ENCODE assay signal across 12 cellular contexts in genomic region chr20:56433880-56434255, GRCh38. TPM values are rescaled to one million over a fixed set of nuclear protein-coding genes. Genes with fewer than 3 reads are reported as not detected.
DNase-seq lines count a peak whose midpoint lies in the region; ATAC-seq and TF ChIP-seq lines count a peak whose summit lies in the region.
"Had no signal": no experiment of that assay in that cellular context is flagged by ENCODE, and none has a peak within 500 bp of the region (broad histone marks: within the 10 kb centered on the region; RNA-seq: fewer than 3 reads in every experiment).

No MANE protein-coding gene starts in this region.

- no peak overlapping the region for H2BK12ac ChIP-seq in H9 (ENCODE audit: insufficient read length, low read depth, low read length)

- H3K56ac ChIP-seq in H9 (ENCODE audit: insufficient read length, low read depth, low read length) = no peak overlapping the region

- no peak overlapping the region for H2BK5ac ChIP-seq in H9 (ENCODE audit: insufficient read length, low read length)

- H3K4me2 ChIP-seq in H9 (ENCODE audit: insufficient read depth, insufficient read length, low read length) = no peak overlapping the region

- H3K14ac ChIP-seq in H9 (ENCODE audit: insufficient read depth, low read length) = no peak overlapping the region

- H3K9ac ChIP-seq in H9 (ENCODE audit: extremely low read depth, insufficient read length, low read length) = no peak overlapping the region

- ATAC-seq in left lung (peak; percentile 26), HG02571 (IDR thresholded peaks at IDR 0.05; ENCODE audit: unreplicated experiment) (no peak)
- ATAC-seq: left lobe of liver had no signal

- H2BK120ac ChIP-seq in H9 (ENCODE audit: low read depth, low read length, poor library complexity, severe bottlenecking) = no peak overlapping the region

- no peaks in the 10 kb centered on the region for H3K9me3 Mint-ChIP-seq in H9

- H3K23me2 ChIP-seq in H9 (ENCODE audit: insufficient read length, low read depth, low read length, poor library complexity, severe bottlenecking) = no peaks in the 10 kb centered on the region

- no peaks in the 10 kb centered on the region for H3K36me3 ChIP-seq in left lung
- H3K36me3 ChIP-seq in thyroid gland = no peaks in the 10 kb centered on the region
- H3K36me3 ChIP-seq: cardiac muscle cell had no signal

- peak overlapping the region in 1 of 2 donors; percentile 33 for H3K27ac ChIP-seq in left lung
- no peak overlapping the region for H3K27ac ChIP-seq in H9 (ENCODE audit: insufficient read length, low read depth, low read length)
- no peak overlapping the region for H3K27ac ChIP-seq in thyroid gland
- H3K27ac ChIP-seq: cardiac muscle cell had no signal

- no peak overlapping the region for H3T11ph ChIP-seq in H9 (ENCODE audit: low read length)

- H4K20me1 ChIP-seq in H9 (ENCODE audit: control insufficient read depth, insufficient read depth, insufficient read length) = no peaks in the 10 kb centered on the region

- H2BK20ac ChIP-seq in H9 (ENCODE audit: low read depth, low read length, poor library complexity, severe bottlenecking) = no peak overlapping the region

- intact Hi-C loops in left lung (cut with DNase I) = no loop called here
- intact Hi-C loops in thyroid gland (cut with DNase I) = no loop called here

- no peaks in the 10 kb centered on the region for H3K79me2 ChIP-seq in H9 (ENCODE audit: insufficient read depth, low read length)

- no peak for TF ChIP-seq POLR2A in thyroid gland (IDR thresholded peaks at IDR 0.05)

- no peak overlapping the region for H3K18ac ChIP-seq in H9 (ENCODE audit: insufficient read length, low read depth, low read length)

- H2BK15ac ChIP-seq in H9 (ENCODE audit: low read depth, low read length) = no peak overlapping the region

- WGBS in H9 (ENCODE audit: extremely low coverage, insufficient read length, low lambda C conversion rate) = no CpG with 5 or more reads among the region's 6 CpGs
- WGBS in thyroid gland, 2 donors = 65 to 76% methylated on average over 6 of the region's 6 CpGs

- DNase-seq in AG09319 (ENCODE audit: extremely low read depth, low read depth) (peak; percentile 56), EL (peak; percentile 71), astrocyte of the hippocampus (ENCODE audit: low read depth, low spot score) (peak; percentile 81), left lung (no peak), H9 (no peak), kidney tubule cell (ENCODE audit: low spot score) (no peak), thyroid gland (no peak)
- DNase-seq: occipital lobe; stimulated activated naive CD4-positive, alpha-beta T cell had no signal

- no peak overlapping the region for H3K27ac Mint-ChIP-seq in H9

- H3K27me3 ChIP-seq in left lung = no peaks in the 10 kb centered on the region
- no peaks in the 10 kb centered on the region for H3K27me3 ChIP-seq in H9 (ENCODE audit: insufficient read depth, low read length)
- H3K27me3 ChIP-seq in thyroid gland = no peaks in the 10 kb centered on the region
- H3K27me3 ChIP-seq: cardiac muscle cell had no signal

- H3K4me3 Mint-ChIP-seq in H9 = no peak overlapping the region

- H3K4me1 ChIP-seq in left lung = peaks cover 12 to 24% of the 10 kb centered on the region in 2 donors
- no peaks in the 10 kb centered on the region for H3K4me1 ChIP-seq in H9 (ENCODE audit: insufficient read depth, low read length)
- H3K4me1 ChIP-seq in thyroid gland = no peaks in the 10 kb centered on the region

- no peaks in the 10 kb centered on the region for H3K4me1 Mint-ChIP-seq in H9

- TF ChIP-seq CTCF in AG09319 (IDR thresholded peaks at IDR 0.05; ENCODE audit: low read depth, low read length) = no peak
- no peak for TF ChIP-seq CTCF in left lung (IDR thresholded peaks at IDR 0.05)
- TF ChIP-seq CTCF in H9 (conservative IDR thresholded peaks at IDR 0.05) = no peak
- TF ChIP-seq CTCF in thyroid gland (IDR thresholded peaks at IDR 0.05) = no peak

- H3K79me1 ChIP-seq in H9 (ENCODE audit: insufficient read depth, low read depth, low read length, poor library complexity, severe bottlenecking) = no peaks in the 10 kb centered on the region

- no peak overlapping the region for H4K8ac ChIP-seq in H9 (replicated peaks; ENCODE audit: insufficient read length, low read depth, low read length)

- no peaks in the 10 kb centered on the region for H3K9me3 ChIP-seq in left lung
- H3K9me3 ChIP-seq in H9 (ENCODE audit: control insufficient read depth, low read depth, low read length) = no peaks in the 10 kb centered on the region
- no peaks in the 10 kb centered on the region for H3K9me3 ChIP-seq in thyroid gland

- H3K27me3 Mint-ChIP-seq in H9 (ENCODE audit: low read depth) = peaks cover 25% of the 10 kb centered on the region

- no peak overlapping the region for H3K23ac ChIP-seq in H9 (ENCODE audit: insufficient read length, low read depth, low read length)

- no peak overlapping the region for H4K91ac ChIP-seq in H9 (ENCODE audit: insufficient read length, low read depth, low read length)

- no peak overlapping the region for H4K5ac ChIP-seq in H9 (ENCODE audit: insufficient read length, low read depth, low read length)

- H3K4ac ChIP-seq in H9 (ENCODE audit: low read depth, low read length) = no peak overlapping the region

- no peak overlapping the region for H2AFZ ChIP-seq in H9 (ENCODE audit: low read length)

- no peak overlapping the region for H2AK5ac ChIP-seq in H9 (ENCODE audit: insufficient read length, low read length)

- H3K36me3 Mint-ChIP-seq in H9 (ENCODE audit: insufficient read depth in 1 of 3, low read depth in 3 of 3) = no peaks in the 10 kb centered on the region

- no peak overlapping the region for H3K4me3 ChIP-seq in left lung
- no peak overlapping the region for H3K4me3 ChIP-seq in thyroid gland (replicated peaks in 1 of 3)
- H3K4me3 ChIP-seq: cardiac muscle cell had no signal

RNA-seq across cellular contexts. Expression of gene CASS4, which starts 21.8 kb away (rescaled TPM):
- total RNA-seq in left lung (10 to 100 TPM; 14.4 to 28.1 TPM), H9 (2021) (not detected in 2 replicates), thyroid gland (1 to 10 TPM in 2 of 4 donors, under 1 TPM in 2; 0.22 to 1.6 (median 1.0) TPM)

RNA-seq across cellular contexts. Expression of gene RTF2, which starts 34.6 kb away (rescaled TPM):
- total RNA-seq in left lung = 10 to 100 TPM; 68.2 to 85.1 TPM
- 57.2 and 62.6 TPM in 2 replicates for total RNA-seq in H9 (2021)
- total RNA-seq in thyroid gland = 10 to 100 TPM; 46.1 to 68.6 (median 64.2) TPM

RNA-seq across cellular contexts. Expression of gene CSTF1, which starts 41.4 kb away (rescaled TPM):
- 10 to 100 TPM; 30.0 to 34.3 TPM for total RNA-seq in left lung
- 71.7 and 72.9 TPM in 2 replicates for total RNA-seq in H9 (2021)
- 10 to 100 TPM; 26.9 to 36.8 (median 32.6) TPM for total RNA-seq in thyroid gland

RNA-seq across cellular contexts. Expression of gene AURKA, which starts 41.9 kb away (rescaled TPM):
- total RNA-seq in left lung (10 to 100 TPM in 1 of 2 donors, 1 to 10 TPM in 1; 3.7 to 22.3 TPM), H9 (2021) (81.9 and 86.8 TPM in 2 replicates), thyroid gland (1 to 10 TPM in 3 of 4 donors, under 1 TPM in 1; 0.83 to 2.4 (median 2.0) TPM)

Comparison
In these comparisons a context has a peak if more than half of its experiments do, and no peak if none do; other contexts are left out.
1. DNase-seq: peak in AG09319 (single experiment), EL (single experiment) and astrocyte of the hippocampus (single experiment); none in left lung (0 of 2), H9 (single experiment), kidney tubule cell (single experiment) and thyroid gland (0 of 2).
2. RNA of gene CASS4, which starts 21.8 kb away (total RNA-seq): 14.4 to 28.1 TPM in left lung; 0.22 to 1.6 TPM in thyroid gland and not detected in H9; every median in the first group is over 4 times any median in the second.